ENCODE assay signal across 13 cellular contexts in the genomic region with DNA sequence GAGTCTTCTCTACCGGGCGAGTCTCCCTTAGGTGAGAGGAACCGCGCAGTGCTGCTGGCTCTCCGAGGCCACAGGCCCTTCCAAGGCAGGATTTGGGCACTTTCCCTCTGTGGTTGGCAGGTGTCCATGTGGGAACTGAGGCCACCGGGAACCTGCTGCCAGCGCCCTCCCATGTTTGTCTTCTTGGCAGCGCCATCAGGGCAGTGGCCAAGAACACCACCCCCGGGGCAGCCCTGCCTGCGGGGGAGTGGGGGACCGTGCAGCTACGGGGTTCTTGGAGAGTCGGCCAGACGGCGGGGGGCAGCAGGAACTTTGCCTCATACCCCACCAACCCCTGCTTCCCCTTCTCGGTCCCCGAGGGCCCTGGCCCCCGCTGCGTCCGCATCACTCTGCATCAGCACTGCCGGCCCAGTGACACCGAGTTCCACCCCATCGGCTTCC. TPM values are rescaled to one million over a fixed set of nuclear protein-coding genes. Genes with fewer than 3 reads are reported as not detected.
DNase-seq lines count a peak whose midpoint lies in the region; ATAC-seq and TF ChIP-seq lines count a peak whose summit lies in the region.
"Had no signal": no experiment of that assay in that cellular context is flagged by ENCODE, and none has a peak within 500 bp of the region (broad histone marks: within the 10 kb centered on the region; RNA-seq: fewer than 3 reads in every experiment).

No MANE protein-coding gene starts in this region.

- no peaks in the 10 kb centered on the region for H3K27me3 ChIP-seq in gastroesophageal sphincter
- H3K27me3 ChIP-seq in thoracic aorta (replicated peaks; ENCODE audit: insufficient read depth): no peaks in the 10 kb centered on the region
- H3K27me3 ChIP-seq in MM.1S (replicated peaks; ENCODE audit: insufficient read depth, low read length): no peaks in the 10 kb centered on the region
- H3K27me3 ChIP-seq: cardiac muscle cell had no signal

- peaks cover 0 to 98% of the 10 kb centered on the region in 2 donors for H3K36me3 ChIP-seq in gastroesophageal sphincter
- peaks cover 14% of the 10 kb centered on the region for H3K36me3 ChIP-seq in thoracic aorta
- no peaks in the 10 kb centered on the region for H3K36me3 ChIP-seq in MM.1S (replicated peaks; ENCODE audit: insufficient read depth, low read length)

- no peaks in the 10 kb centered on the region for H3K9me2 ChIP-seq in MM.1S (replicated peaks; ENCODE audit: insufficient read depth, low read length)

- H3K9me3 Mint-ChIP-seq in activated T-cell treated with anti-CD3 and anti-CD28 coated beads, Interleukin-2, amount 50 U/mL, for 4 hours: no peaks in the 10 kb centered on the region
- H3K9me3 Mint-ChIP-seq: activated T-helper 2 cell treated with anti-CD3 and anti-CD28 coated beads, Interferon-gamma antibody, Interleukin-2, Interleukin-4, amounts not matched to agents 10 μg/mL and 5 μg/mL and 100 μg/mL, durations not matched to agents 14 hours and 24 hours and 36 hours had no signal

- no peak overlapping the region for H3K4me3 Mint-ChIP-seq in activated T-cell treated with anti-CD3 and anti-CD28 coated beads, Interleukin-2, amount 50 U/mL, for 4 hours

- TF ChIP-seq CTCF in gastroesophageal sphincter (IDR thresholded peaks at IDR 0.05): no peak
- no peak for TF ChIP-seq CTCF in thoracic aorta (IDR thresholded peaks at IDR 0.05)
- no peak for TF ChIP-seq CTCF in MM.1S (IDR thresholded peaks at IDR 0.05; ENCODE audit: low read length)

- peak overlapping the region in 1 of 2 donors; percentile 19 for H3K4me3 ChIP-seq in gastroesophageal sphincter
- H3K4me3 ChIP-seq in thoracic aorta: peak overlapping the region; percentile 58
- H3K4me3 ChIP-seq in MM.1S (ENCODE audit: low read length): no peak overlapping the region
- H3K4me3 ChIP-seq: cardiac muscle cell, smooth muscle cell had no signal

- H3K27me3 Mint-ChIP-seq in activated T-cell treated with anti-CD3 and anti-CD28 coated beads, Interleukin-2, amount 50 U/mL, for 4 hours (ENCODE audit: low read depth): no peaks in the 10 kb centered on the region

- TF ChIP-seq POLR2A in gastroesophageal sphincter (IDR thresholded peaks at IDR 0.05): no peak

- H3K4me1 Mint-ChIP-seq in activated T-cell treated with anti-CD3 and anti-CD28 coated beads, Interleukin-2, amount 50 U/mL, for 4 hours (ENCODE audit: low read depth): peaks cover 3% of the 10 kb centered on the region

- H3K27ac ChIP-seq in gastroesophageal sphincter (peak overlapping the region in 2 of 4 donors; percentile 16 to 53), thoracic aorta (no peak overlapping the region), MM.1S (ENCODE audit: low read length) (no peak overlapping the region)

- DNase-seq in activated T-cell treated with anti-CD3 and anti-CD28 coated beads, Interleukin-2, amount 50 U/mL, for 1 hour: peak; percentile 16
- DNase-seq in activated T-cell treated with anti-CD3 and anti-CD28 coated beads, Interleukin-2, amount 50 U/mL, for 4 hours: no peak
- DNase-seq in midbrain (lab: John Stamatoyannopoulos, UW) (peak; percentile 80), thoracic aorta (ENCODE audit: low spot score) (peak; percentile 31), MM.1S (no peak)
- DNase-seq: activated CD4-positive, alpha-beta T cell treated with anti-CD3 and anti-CD28 coated beads for 1 hour; DMS153 had no signal

- WGBS in gastroesophageal sphincter (ENCODE audit: low coverage in 1 of 2), 2 donors: 62 to 68% methylated on average over 5 of the region's 23 CpGs

- no peaks in the 10 kb centered on the region for H4K20me1 ChIP-seq in MM.1S (ENCODE audit: insufficient read depth, low read length)

- H3K79me2 ChIP-seq in MM.1S (ENCODE audit: low read length): peaks cover 30% of the 10 kb centered on the region

- H3K4me1 ChIP-seq in gastroesophageal sphincter (peaks cover 0 to 47% (median 0%) of the 10 kb centered on the region in 3 donors), thoracic aorta (ENCODE audit: control insufficient read depth in 1 of 2, low read depth in 2 of 2) (peaks cover 9 to 33% of the 10 kb centered on the region in 2 donors), MM.1S (ENCODE audit: low read length) (no peaks in the 10 kb centered on the region)

- H3K9ac ChIP-seq in MM.1S (ENCODE audit: low read length): no peak overlapping the region

- peaks cover 6% of the 10 kb centered on the region for H3K36me3 Mint-ChIP-seq in activated T-cell treated with anti-CD3 and anti-CD28 coated beads, Interleukin-2, amount 50 U/mL, for 4 hours (ENCODE audit: insufficient read depth)

- no peak overlapping the region for H2AFZ ChIP-seq in MM.1S (ENCODE audit: low read length)

- no peak for TF ChIP-seq EP300 in gastroesophageal sphincter (IDR thresholded peaks at IDR 0.05)

- H3K9me3 ChIP-seq in gastroesophageal sphincter: no peaks in the 10 kb centered on the region
- H3K9me3 ChIP-seq in thoracic aorta: no peaks in the 10 kb centered on the region
- H3K9me3 ChIP-seq in MM.1S (replicated peaks; ENCODE audit: insufficient read depth, low read length): no peaks in the 10 kb centered on the region

- H3K4me2 ChIP-seq in MM.1S (ENCODE audit: low read depth, low read length): no peak overlapping the region
- H3K4me2 ChIP-seq: smooth muscle cell had no signal

- no peak for ATAC-seq in activated T-cell treated with anti-CD3 and anti-CD28 coated beads, Interleukin-2, amount 50 U/mL, for 4 hours
- ATAC-seq in gastroesophageal sphincter (peak; percentile 65), thoracic aorta (ENCODE audit: insufficient number of reproducible peaks, low FRiP score, low read depth) (peak; percentile 44), GM21526 (IDR thresholded peaks at IDR 0.05; ENCODE audit: low FRiP score, unreplicated experiment) (no peak), GM18870 (IDR thresholded peaks at IDR 0.05; ENCODE audit: unreplicated experiment) (no peak)

- H3F3A ChIP-seq in MM.1S (ENCODE audit: insufficient read depth, low read length): no peaks in the 10 kb centered on the region

RNA-seq across cellular contexts. Expression of gene CAPN10, which starts 10.0 kb away (rescaled TPM):
- 10 to 100 TPM; 38.2 to 43.4 (median 41.1) TPM for total RNA-seq in activated T-cell treated with anti-CD3 and anti-CD28 coated beads, Interleukin-2, amount 50 U/mL, for 4 hours
- total RNA-seq in gastroesophageal sphincter (10 to 100 TPM; 19.2 to 34.7 (median 23.2) TPM), thoracic aorta (10 to 100 TPM; 33.3 to 38.2 TPM)

RNA-seq across cellular contexts. Expression of gene RNPEPL1, which starts 28.2 kb away (rescaled TPM):
- 10 to 100 TPM; 40.9 to 46.0 (median 42.9) TPM for total RNA-seq in activated T-cell treated with anti-CD3 and anti-CD28 coated beads, Interleukin-2, amount 50 U/mL, for 4 hours
- 100 to 1,000 TPM in 1 of 4 donors, 10 to 100 TPM in 3; 49.1 to 127 (median 55.5) TPM for total RNA-seq in gastroesophageal sphincter
- total RNA-seq in thoracic aorta: 100 to 1,000 TPM in 1 of 2 donors, 10 to 100 TPM in 1; 71.1 to 101 TPM

RNA-seq across cellular contexts. Expression of gene GPR35, which starts 28.8 kb away (rescaled TPM):
- 1 to 10 TPM; 3.0 to 3.5 (median 3.3) TPM for total RNA-seq in activated T-cell treated with anti-CD3 and anti-CD28 coated beads, Interleukin-2, amount 50 U/mL, for 4 hours
- total RNA-seq in gastroesophageal sphincter: 1 to 10 TPM in 3 of 4 donors, under 1 TPM in 1; 0.93 to 2.3 (median 1.9) TPM
- total RNA-seq in thoracic aorta: 1 to 10 TPM; 3.4 to 5.8 TPM

RNA-seq across cellular contexts. Expression of gene DUSP28, which starts 36.4 kb away (rescaled TPM):
- 1 to 10 TPM; 5.7 to 6.1 (median 5.9) TPM for total RNA-seq in activated T-cell treated with anti-CD3 and anti-CD28 coated beads, Interleukin-2, amount 50 U/mL, for 4 hours
- total RNA-seq in gastroesophageal sphincter: 1 to 10 TPM; 3.0 to 5.3 (median 4.0) TPM
- total RNA-seq in thoracic aorta: 10 to 100 TPM in 1 of 2 donors, 1 to 10 TPM in 1; 5.8 to 14.3 TPM

RNA-seq across cellular contexts. Expression of gene ANKMY1, which starts 38.7 kb away (rescaled TPM):
- 10 to 100 TPM; 15.7 to 17.2 (median 15.8) TPM for total RNA-seq in activated T-cell treated with anti-CD3 and anti-CD28 coated beads, Interleukin-2, amount 50 U/mL, for 4 hours
- 10 to 100 TPM in 1 of 4 donors, 1 to 10 TPM in 3; 7.0 to 12.0 (median 8.9) TPM for total RNA-seq in gastroesophageal sphincter
- total RNA-seq in thoracic aorta: 10 to 100 TPM; 20.0 to 44.8 TPM

Comparison
In these comparisons a context has a peak if more than half of its experiments do, and no peak if none do; other contexts are left out.
1. DNase-seq: peak in activated T-cell treated with anti-CD3 and anti-CD28 coated beads, Interleukin-2, amount 50 U/mL, for 1 hour (single experiment), midbrain (single experiment) and thoracic aorta (single experiment); none in activated T-cell treated with anti-CD3 and anti-CD28 coated beads, Interleukin-2, amount 50 U/mL, for 4 hours (single experiment) and MM.1S (single experiment).
2. ATAC-seq: peak in gastroesophageal sphincter (single experiment) and thoracic aorta (single experiment); none in activated T-cell treated with anti-CD3 and anti-CD28 coated beads, Interleukin-2, amount 50 U/mL, for 4 hours (0 of 2), GM21526 (single experiment) and GM18870 (single experiment).